24 cellular contexts compared by ENCODE assay signal in the genomic region with DNA sequence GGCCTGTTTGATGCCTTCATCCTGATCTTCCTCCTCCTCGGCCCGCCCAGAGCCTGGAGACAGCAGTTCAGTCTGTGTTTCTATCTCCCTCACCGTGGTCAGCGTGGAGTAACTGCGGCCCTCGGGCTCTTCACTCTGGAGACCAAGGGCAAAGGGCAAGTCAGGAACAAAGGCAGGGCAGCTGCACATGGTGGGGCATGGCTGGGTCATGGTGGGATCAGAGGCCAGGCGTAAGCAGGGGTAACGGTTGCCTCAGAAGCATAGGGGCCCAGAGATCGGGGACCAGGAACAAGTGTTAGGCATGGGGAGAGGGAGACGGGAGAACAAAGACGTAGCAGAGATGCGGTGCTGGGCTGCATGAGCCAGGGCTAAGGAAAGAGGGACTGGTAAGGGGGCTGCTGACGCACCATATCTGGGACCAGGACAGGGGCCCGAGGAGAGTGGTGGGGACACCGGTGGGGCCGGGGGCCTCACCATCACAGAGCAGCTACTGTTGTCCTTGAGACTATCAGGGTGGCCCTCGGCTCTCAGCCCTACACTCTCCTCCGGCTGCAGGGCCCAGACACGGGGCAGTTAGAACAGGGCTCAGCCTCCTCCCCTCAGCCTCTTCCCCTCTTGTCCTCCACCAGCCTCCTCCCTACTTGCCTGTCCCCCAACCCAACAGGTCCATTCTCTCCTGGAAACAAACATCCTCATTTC. TPM values are rescaled to one million over a fixed set of nuclear protein-coding genes. Genes with fewer than 3 reads are reported as not detected.
DNase-seq lines count a peak whose midpoint lies in the region; ATAC-seq, FAIRE-seq and TF ChIP-seq lines count a peak whose summit lies in the region.
"Had no signal": no experiment of that assay in that cellular context is flagged by ENCODE, and none has a peak within 500 bp of the region (broad histone marks: within the 10 kb centered on the region; RNA-seq: fewer than 3 reads in every experiment).

No MANE protein-coding gene starts in this region.

- H3K36me3 ChIP-seq in BLaER1 treated with 17β-estradiol and CSF1 and Interleukin-3, amounts not matched to agents 10 nM and 100 nM: no peaks in the 10 kb centered on the region
- H3K36me3 ChIP-seq in astrocyte (ENCODE audit: insufficient read depth, low read length): no peaks in the 10 kb centered on the region
- H3K36me3 ChIP-seq: brain microvascular endothelial cell had no signal

- TF ChIP-seq RAD21 in A549 (conservative IDR thresholded peaks at IDR 0.05 in 1 of 2, IDR thresholded peaks at IDR 0.05 in 1 of 2): no peak

- ATAC-seq in A549: no peak
- ATAC-seq in natural killer cell treated with Interleukin-12 subunit alpha and Interleukin-12 subunit beta and Interleukin-15 and Interleukin-18, amount 100 ng/mL, for 72 hours: no peak
- no peak for ATAC-seq in HG03439 (IDR thresholded peaks at IDR 0.05; ENCODE audit: unreplicated experiment)
- ATAC-seq in HG02938 (IDR thresholded peaks at IDR 0.05; ENCODE audit: unreplicated experiment): no peak
- ATAC-seq: activated T-cell treated with anti-CD3 and anti-CD28 coated beads, Interleukin-2, amount 50 U/mL, for 72 hours; GM12878; left cardiac atrium had no signal

- H3K27ac Mint-ChIP-seq in astrocyte (ENCODE audit: unreplicated experiment): peak overlapping the region; percentile 34
- H3K27ac Mint-ChIP-seq in natural killer cell treated with Interleukin-12 subunit alpha and Interleukin-12 subunit beta and Interleukin-15 and Interleukin-18, amount 100 ng/mL, for 72 hours: peak overlapping the region; percentile 56 to 84
- H3K27ac Mint-ChIP-seq: activated T-cell treated with anti-CD3 and anti-CD28 coated beads, Interleukin-2, amount 50 U/mL, for 72 hours had no signal

- peaks cover 0 to 3% (median 0%) of the 10 kb centered on the region in 11 experiments; a peak in 4 of 22 replicates for H4K20me1 ChIP-seq in BLaER1 treated with 17β-estradiol and CSF1 and Interleukin-3, amounts not matched to agents 10 nM and 100 nM
- H4K20me1 ChIP-seq in astrocyte (ENCODE audit: insufficient read depth, low read length): no peaks in the 10 kb centered on the region

- H3K4me3 Mint-ChIP-seq in astrocyte (ENCODE audit: unreplicated experiment): peak overlapping the region; percentile 50
- no peak overlapping the region for H3K4me3 Mint-ChIP-seq in natural killer cell treated with Interleukin-12 subunit alpha and Interleukin-12 subunit beta and Interleukin-15 and Interleukin-18, amount 100 ng/mL, for 72 hours
- H3K4me3 Mint-ChIP-seq: activated T-cell treated with anti-CD3 and anti-CD28 coated beads, Interleukin-2, amount 50 U/mL, for 72 hours; memory B cell had no signal

- no peaks in the 10 kb centered on the region for H3K27me3 ChIP-seq in BLaER1 treated with 17β-estradiol and CSF1 and Interleukin-3, amounts not matched to agents 10 nM and 100 nM
- H3K27me3 ChIP-seq in astrocyte (ENCODE audit: insufficient read depth, low read length): no peaks in the 10 kb centered on the region
- H3K27me3 ChIP-seq: brain microvascular endothelial cell had no signal

- peak overlapping the region in 1 of 2 experiments; percentile 71; a peak in 3 of 6 replicates for H3K27ac ChIP-seq in A549
- H3K27ac ChIP-seq in BLaER1 treated with 17β-estradiol and CSF1 and Interleukin-3, amounts not matched to agents 10 nM and 100 nM: peak overlapping the region in 2 of 11 experiments; percentile 30 to 44; a peak in 5 of 22 replicates
- H3K27ac ChIP-seq in astrocyte (ENCODE audit: low read depth, low read length): no peak overlapping the region
- H3K27ac ChIP-seq in caudate nucleus (ENCODE audit: low read depth, low read length): no peak overlapping the region
- H3K27ac ChIP-seq: brain microvascular endothelial cell, VCaP had no signal

- H3K4me1 ChIP-seq in A549 (peaks cover 27% of the 10 kb centered on the region), astrocyte (ENCODE audit: insufficient read depth, low read length) (no peaks in the 10 kb centered on the region)
- peaks cover 31 to 53% (median 43%) of the 10 kb centered on the region in 10 experiments for H3K4me1 ChIP-seq in BLaER1 treated with 17β-estradiol and CSF1 and Interleukin-3, amounts not matched to agents 10 nM and 100 nM

- H3K36me3 Mint-ChIP-seq in astrocyte (ENCODE audit: low read depth, unreplicated experiment): peaks cover 11% of the 10 kb centered on the region
- no peaks in the 10 kb centered on the region for H3K36me3 Mint-ChIP-seq in natural killer cell treated with Interleukin-12 subunit alpha and Interleukin-12 subunit beta and Interleukin-15 and Interleukin-18, amount 100 ng/mL, for 72 hours

- TF ChIP-seq CTCF in A549 (IDR thresholded peaks at IDR 0.05) (no peak), astrocyte (IDR thresholded peaks at IDR 0.05; ENCODE audit: insufficient read depth, low read depth, low read length) (no peak)

- FAIRE-seq in A549 (lab: Jason Lieb, UNC): no peak
- no peak for FAIRE-seq in astrocyte (lab: Jason Lieb, UNC)
- FAIRE-seq: colon, GM12878 had no signal

- DNase-seq in A549 (ENCODE audit: low read depth in 1 of 2, low spot score in 1 of 2): no peak
- DNase-seq in astrocyte (ENCODE audit: low read depth): no peak
- no peak for DNase-seq in natural killer cell treated with Interleukin-12 subunit alpha and Interleukin-12 subunit beta and Interleukin-15 and Interleukin-18, amount 100 ng/mL, for 72 hours (ENCODE audit: low spot score)
- no peak for DNase-seq in caudate nucleus (lab: John Stamatoyannopoulos, UW)
- DNase-seq: brain microvascular endothelial cell, COR-L47, DMS79, left cardiac atrium, NCI-H1092 treated with DMSO at 0.1 percent for 48 hours, NCI-H1930, NCI-H2227 treated with DMSO at 0.1 percent for 48 hours, NCI-H748 treated with DMSO at 0.1 percent for 48 hours, SK-N-SH had no signal

- H3K4me1 Mint-ChIP-seq in astrocyte (ENCODE audit: low read depth, unreplicated experiment): peaks cover 22% of the 10 kb centered on the region
- peaks cover 39 to 44% of the 10 kb centered on the region in 2 donors for H3K4me1 Mint-ChIP-seq in natural killer cell treated with Interleukin-12 subunit alpha and Interleukin-12 subunit beta and Interleukin-15 and Interleukin-18, amount 100 ng/mL, for 72 hours (ENCODE audit: low read depth in 2 of 2)

- CTCF ChIA-PET in A549 (lab: Yijun Ruan, JAX): interaction anchor here (0.7 to 13.9 kb wide), 18 partner anchors 9 to 346 kb away, joined by 3 to 319 read pairs (median 4); a partner anchor contains a TSS

- H3K4me3 ChIP-seq in A549: no peak overlapping the region
- no peak overlapping the region for H3K4me3 ChIP-seq in BLaER1 treated with 17β-estradiol and CSF1 and Interleukin-3, amounts not matched to agents 10 nM and 100 nM
- H3K4me3 ChIP-seq in astrocyte (ENCODE audit: insufficient read depth, low read depth, low read length): no peak overlapping the region
- H3K4me3 ChIP-seq: GM12878 had no signal

- H3K9me3 ChIP-seq in A549 (no peaks in the 10 kb centered on the region), astrocyte (ENCODE audit: insufficient read depth, low read depth, low read length) (no peaks in the 10 kb centered on the region)
- peaks cover 0 to 9% (median 6%) of the 10 kb centered on the region in 11 experiments; a peak in 5 of 22 replicates for H3K9me3 ChIP-seq in BLaER1 treated with 17β-estradiol and CSF1 and Interleukin-3, amounts not matched to agents 10 nM and 100 nM (replicated peaks in 1 of 11)
- H3K9me3 ChIP-seq: SK-N-SH had no signal

- no peak for TF ChIP-seq EP300 in A549 (IDR thresholded peaks at IDR 0.05)

- peaks cover 3% of the 10 kb centered on the region for H3K27me3 Mint-ChIP-seq in astrocyte (ENCODE audit: low read depth, unreplicated experiment)
- no peaks in the 10 kb centered on the region for H3K27me3 Mint-ChIP-seq in natural killer cell treated with Interleukin-12 subunit alpha and Interleukin-12 subunit beta and Interleukin-15 and Interleukin-18, amount 100 ng/mL, for 72 hours
- H3K27me3 Mint-ChIP-seq: memory B cell had no signal

- TF ChIP-seq POLR2A in A549 (IDR thresholded peaks at IDR 0.05; ENCODE audit: low read length): no peak

- H3K9ac ChIP-seq in BLaER1 treated with 17β-estradiol and CSF1 and Interleukin-3, amounts not matched to agents 10 nM and 100 nM: 0 out of 22 replicates have a peak overlapping the region, but pooled peaks of 1 of the 11 experiments have one; percentile 17
- no peak overlapping the region for H3K9ac ChIP-seq in astrocyte (ENCODE audit: low read length)
- H3K9ac ChIP-seq: SK-N-SH had no signal

- H3K4me2 ChIP-seq in A549: 0 out of 3 replicates have a peak overlapping the region, but pooled peaks have one; percentile 26
- peak overlapping the region in 7 of 11 experiments; percentile 3 to 61 (median 42); a peak in 8 of 22 replicates for H3K4me2 ChIP-seq in BLaER1 treated with 17β-estradiol and CSF1 and Interleukin-3, amounts not matched to agents 10 nM and 100 nM
- H3K4me2 ChIP-seq in astrocyte (ENCODE audit: low read length): no peak overlapping the region
- H3K4me2 ChIP-seq: SK-N-SH had no signal

- POLR2A ChIA-PET in A549 (lab: Yijun Ruan, JAX): interaction anchor here (0.5 kb wide), 1 partner anchor 82 kb away, joined by 3 read pairs; no protein-coding TSS in a partner anchor

- no peaks in the 10 kb centered on the region for H3K79me2 ChIP-seq in astrocyte (ENCODE audit: insufficient read depth, low read length)

- peaks cover 3% of the 10 kb centered on the region for H3K9me3 Mint-ChIP-seq in astrocyte (ENCODE audit: unreplicated experiment)
- no peaks in the 10 kb centered on the region for H3K9me3 Mint-ChIP-seq in natural killer cell treated with Interleukin-12 subunit alpha and Interleukin-12 subunit beta and Interleukin-15 and Interleukin-18, amount 100 ng/mL, for 72 hours
- H3K9me3 Mint-ChIP-seq: activated T-cell treated with anti-CD3 and anti-CD28 coated beads, Interleukin-2, amount 50 U/mL, for 72 hours; memory B cell had no signal

- H2AFZ ChIP-seq in astrocyte (ENCODE audit: low read depth, low read length): no peak overlapping the region

- WGBS in A549 (ENCODE audit: missing lambda C conversion rate): 92% methylated on average over 19 of the region's 19 CpGs

RNA-seq across cellular contexts. Expression of a gene that starts 3.2 kb away (rescaled TPM):
- 0.06 and 0.08 TPM in 2 replicates for polyA plus RNA-seq in A549 (2011; rRNA removed)
- polyA plus RNA-seq in A549 (2012; cell fraction: cytosol; rRNA removed): 0.04 and 0.06 TPM in 2 replicates
- polyA plus RNA-seq in A549 (2012; cell fraction: nucleus; rRNA removed): 0.37 and 0.89 TPM in 2 replicates
- polyA plus RNA-seq in A549 (2017; fragmentation: RNase III; extraction: RNeasy Plus Mini Kit Qiagen cat#74134 plus additional on column Dnase treatment): 0.09 to 0.13 TPM (median 0.13 TPM) in 3 replicates
- polyA minus RNA-seq in A549 (2011; rRNA and poly(A)+ RNA removed): 0.05 TPM in 1 of 2 replicates, not detected in the other
- total RNA-seq in astrocyte: 0.19 and 0.25 TPM in 2 replicates
- 100 to 1,000 TPM; 217 to 250 TPM for total RNA-seq in natural killer cell treated with Interleukin-12 subunit alpha and Interleukin-12 subunit beta and Interleukin-15 and Interleukin-18, amount 100 ng/mL, for 72 hours
- total RNA-seq: LHCN-M2, myocyte had no signal
- polyA plus RNA-seq: SK-N-SH had no signal

RNA-seq across cellular contexts. Expression of a gene that starts 16.5 kb away (rescaled TPM):
- 3.1 and 4.3 TPM in 2 replicates for polyA plus RNA-seq in A549 (2011; rRNA removed)
- 2.1 and 2.5 TPM in 2 replicates for polyA plus RNA-seq in A549 (2012; cell fraction: cytosol; rRNA removed)
- polyA plus RNA-seq in A549 (2012; cell fraction: nucleus; rRNA removed): 2.1 and 3.4 TPM in 2 replicates
- 1.3 to 1.8 TPM (median 1.5 TPM) in 3 replicates for polyA plus RNA-seq in A549 (2017; fragmentation: RNase III; extraction: RNeasy Plus Mini Kit Qiagen cat#74134 plus additional on column Dnase treatment)
- 9.2 and 10.7 TPM in 2 replicates for polyA minus RNA-seq in A549 (2011; rRNA and poly(A)+ RNA removed)
- 1.6 and 1.9 TPM in 2 replicates for total RNA-seq in astrocyte
- not detected for total RNA-seq in natural killer cell treated with Interleukin-12 subunit alpha and Interleukin-12 subunit beta and Interleukin-15 and Interleukin-18, amount 100 ng/mL, for 72 hours
- total RNA-seq: LHCN-M2 had no signal

RNA-seq across cellular contexts. Expression of a gene that starts 25.3 kb away (rescaled TPM):
- 3.6 and 4.6 TPM in 2 replicates for polyA plus RNA-seq in A549 (2011; rRNA removed)
- polyA plus RNA-seq in A549 (2012; cell fraction: cytosol; rRNA removed): 1.9 and 2.3 TPM in 2 replicates
- 2.8 and 3.9 TPM in 2 replicates for polyA plus RNA-seq in A549 (2012; cell fraction: nucleus; rRNA removed)
- polyA plus RNA-seq in A549 (2017; fragmentation: RNase III; extraction: RNeasy Plus Mini Kit Qiagen cat#74134 plus additional on column Dnase treatment): 0.93 to 2.0 TPM (median 1.2 TPM) in 3 replicates
- 0.70 and 2.2 TPM in 2 replicates for polyA minus RNA-seq in A549 (2011; rRNA and poly(A)+ RNA removed)
- 1.5 and 1.8 TPM in 2 replicates for total RNA-seq in astrocyte
- total RNA-seq in natural killer cell treated with Interleukin-12 subunit alpha and Interleukin-12 subunit beta and Interleukin-15 and Interleukin-18, amount 100 ng/mL, for 72 hours: under 1 TPM in 1 of 2 donors, not detected in 1; 0.64 TPM
- total RNA-seq: T-helper 2 cell treated with Interferon-gamma antibody and Interleukin-4, amounts not matched to agents 100 ng/mL and 5 ng/mL, for 36 hours had no signal

RNA-seq across cellular contexts. Expression of a gene that starts 27.1 kb away (rescaled TPM):
- 35.5 and 43.5 TPM in 2 replicates for polyA plus RNA-seq in A549 (2011; rRNA removed)
- polyA plus RNA-seq in A549 (2012; cell fraction: cytosol; rRNA removed): 38.1 and 42.1 TPM in 2 replicates
- polyA plus RNA-seq in A549 (2012; cell fraction: nucleus; rRNA removed): 126 and 147 TPM in 2 replicates
- 49.2 to 60.5 TPM (median 57.4 TPM) in 3 replicates for polyA plus RNA-seq in A549 (2017; fragmentation: RNase III; extraction: RNeasy Plus Mini Kit Qiagen cat#74134 plus additional on column Dnase treatment)
- polyA minus RNA-seq in A549 (2011; rRNA and poly(A)+ RNA removed): 108 and 137 TPM in 2 replicates
- 61.3 and 70.1 TPM in 2 replicates for total RNA-seq in astrocyte
- 10 to 100 TPM; 72.2 to 77.4 TPM for total RNA-seq in natural killer cell treated with Interleukin-12 subunit alpha and Interleukin-12 subunit beta and Interleukin-15 and Interleukin-18, amount 100 ng/mL, for 72 hours

RNA-seq across cellular contexts. Expression of a gene that starts 34.1 kb away (rescaled TPM):
- not detected in 2 replicates for polyA plus RNA-seq in A549 (2011; rRNA removed)
- polyA plus RNA-seq in A549 (2012; cell fraction: cytosol; rRNA removed): 0.09 and 0.15 TPM in 2 replicates
- 0.65 and 2.0 TPM in 2 replicates for polyA plus RNA-seq in A549 (2012; cell fraction: nucleus; rRNA removed)
- 0.17 to 0.21 TPM (median 0.20 TPM) in 3 replicates for polyA plus RNA-seq in A549 (2017; fragmentation: RNase III; extraction: RNeasy Plus Mini Kit Qiagen cat#74134 plus additional on column Dnase treatment)
- 1.2 TPM in 1 of 2 replicates, not detected in the other for polyA minus RNA-seq in A549 (2011; rRNA and poly(A)+ RNA removed)
- total RNA-seq in astrocyte: 9.5 TPM in 2 replicates
- 10 to 100 TPM; 10.5 to 47.2 TPM for total RNA-seq in natural killer cell treated with Interleukin-12 subunit alpha and Interleukin-12 subunit beta and Interleukin-15 and Interleukin-18, amount 100 ng/mL, for 72 hours

Comparison
In these comparisons a context has a peak if more than half of its experiments do, and no peak if none do; other contexts are left out.
1. RNA of a gene that starts 3.2 kb away (total RNA-seq): 217 to 250 TPM in natural killer cell treated with Interleukin-12 subunit alpha and Interleukin-12 subunit beta and Interleukin-15 and Interleukin-18, amount 100 ng/mL, for 72 hours; 0.19 to 0.25 TPM in astrocyte; every median in the first group is over 100 times any median in the second.